1 cellular context compared by ENCODE assay signal in the genomic region with DNA sequence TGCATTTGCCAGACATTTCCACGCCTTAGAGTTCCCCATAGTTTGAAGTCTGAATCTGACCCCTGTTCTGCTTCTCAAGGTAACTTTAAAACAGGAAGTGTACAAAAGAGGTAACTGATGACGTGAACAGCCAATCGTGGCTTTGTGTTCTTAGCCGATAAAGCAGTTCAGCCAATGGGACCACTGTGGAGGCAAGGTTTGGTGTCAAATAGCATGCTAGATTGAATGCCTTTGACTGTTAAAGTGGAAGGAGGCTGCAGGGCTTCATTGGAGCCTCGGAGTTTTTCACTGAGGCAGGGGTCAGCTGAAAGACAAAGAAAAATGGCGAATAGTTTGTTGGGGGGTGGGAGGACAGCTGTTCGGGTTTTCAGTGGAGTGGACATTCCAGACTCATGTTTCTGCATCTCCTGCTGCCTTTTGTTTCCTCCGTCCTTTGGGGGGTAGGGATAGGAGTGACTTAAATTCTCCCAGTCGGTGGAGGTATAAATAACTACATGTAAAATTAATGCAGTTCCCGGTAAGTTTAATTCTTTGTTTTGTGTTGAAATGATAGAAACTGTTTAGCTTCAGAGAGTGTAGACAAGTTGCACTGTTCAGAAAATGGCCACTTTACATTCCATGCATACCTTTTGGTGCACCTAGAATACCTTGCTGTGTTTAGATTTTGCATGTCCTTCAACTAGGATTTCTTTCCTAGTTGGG.
TF ChIP-seq lines count a peak whose summit lies in the region.

No MANE protein-coding gene starts in this region.

TF ChIP-seq in HepG2, 621 proteins besides CTCF, POLR2A, EP300 and RAD21 (continued from another document and continues in another):
- TF ChIP-seq, protein P1, sequence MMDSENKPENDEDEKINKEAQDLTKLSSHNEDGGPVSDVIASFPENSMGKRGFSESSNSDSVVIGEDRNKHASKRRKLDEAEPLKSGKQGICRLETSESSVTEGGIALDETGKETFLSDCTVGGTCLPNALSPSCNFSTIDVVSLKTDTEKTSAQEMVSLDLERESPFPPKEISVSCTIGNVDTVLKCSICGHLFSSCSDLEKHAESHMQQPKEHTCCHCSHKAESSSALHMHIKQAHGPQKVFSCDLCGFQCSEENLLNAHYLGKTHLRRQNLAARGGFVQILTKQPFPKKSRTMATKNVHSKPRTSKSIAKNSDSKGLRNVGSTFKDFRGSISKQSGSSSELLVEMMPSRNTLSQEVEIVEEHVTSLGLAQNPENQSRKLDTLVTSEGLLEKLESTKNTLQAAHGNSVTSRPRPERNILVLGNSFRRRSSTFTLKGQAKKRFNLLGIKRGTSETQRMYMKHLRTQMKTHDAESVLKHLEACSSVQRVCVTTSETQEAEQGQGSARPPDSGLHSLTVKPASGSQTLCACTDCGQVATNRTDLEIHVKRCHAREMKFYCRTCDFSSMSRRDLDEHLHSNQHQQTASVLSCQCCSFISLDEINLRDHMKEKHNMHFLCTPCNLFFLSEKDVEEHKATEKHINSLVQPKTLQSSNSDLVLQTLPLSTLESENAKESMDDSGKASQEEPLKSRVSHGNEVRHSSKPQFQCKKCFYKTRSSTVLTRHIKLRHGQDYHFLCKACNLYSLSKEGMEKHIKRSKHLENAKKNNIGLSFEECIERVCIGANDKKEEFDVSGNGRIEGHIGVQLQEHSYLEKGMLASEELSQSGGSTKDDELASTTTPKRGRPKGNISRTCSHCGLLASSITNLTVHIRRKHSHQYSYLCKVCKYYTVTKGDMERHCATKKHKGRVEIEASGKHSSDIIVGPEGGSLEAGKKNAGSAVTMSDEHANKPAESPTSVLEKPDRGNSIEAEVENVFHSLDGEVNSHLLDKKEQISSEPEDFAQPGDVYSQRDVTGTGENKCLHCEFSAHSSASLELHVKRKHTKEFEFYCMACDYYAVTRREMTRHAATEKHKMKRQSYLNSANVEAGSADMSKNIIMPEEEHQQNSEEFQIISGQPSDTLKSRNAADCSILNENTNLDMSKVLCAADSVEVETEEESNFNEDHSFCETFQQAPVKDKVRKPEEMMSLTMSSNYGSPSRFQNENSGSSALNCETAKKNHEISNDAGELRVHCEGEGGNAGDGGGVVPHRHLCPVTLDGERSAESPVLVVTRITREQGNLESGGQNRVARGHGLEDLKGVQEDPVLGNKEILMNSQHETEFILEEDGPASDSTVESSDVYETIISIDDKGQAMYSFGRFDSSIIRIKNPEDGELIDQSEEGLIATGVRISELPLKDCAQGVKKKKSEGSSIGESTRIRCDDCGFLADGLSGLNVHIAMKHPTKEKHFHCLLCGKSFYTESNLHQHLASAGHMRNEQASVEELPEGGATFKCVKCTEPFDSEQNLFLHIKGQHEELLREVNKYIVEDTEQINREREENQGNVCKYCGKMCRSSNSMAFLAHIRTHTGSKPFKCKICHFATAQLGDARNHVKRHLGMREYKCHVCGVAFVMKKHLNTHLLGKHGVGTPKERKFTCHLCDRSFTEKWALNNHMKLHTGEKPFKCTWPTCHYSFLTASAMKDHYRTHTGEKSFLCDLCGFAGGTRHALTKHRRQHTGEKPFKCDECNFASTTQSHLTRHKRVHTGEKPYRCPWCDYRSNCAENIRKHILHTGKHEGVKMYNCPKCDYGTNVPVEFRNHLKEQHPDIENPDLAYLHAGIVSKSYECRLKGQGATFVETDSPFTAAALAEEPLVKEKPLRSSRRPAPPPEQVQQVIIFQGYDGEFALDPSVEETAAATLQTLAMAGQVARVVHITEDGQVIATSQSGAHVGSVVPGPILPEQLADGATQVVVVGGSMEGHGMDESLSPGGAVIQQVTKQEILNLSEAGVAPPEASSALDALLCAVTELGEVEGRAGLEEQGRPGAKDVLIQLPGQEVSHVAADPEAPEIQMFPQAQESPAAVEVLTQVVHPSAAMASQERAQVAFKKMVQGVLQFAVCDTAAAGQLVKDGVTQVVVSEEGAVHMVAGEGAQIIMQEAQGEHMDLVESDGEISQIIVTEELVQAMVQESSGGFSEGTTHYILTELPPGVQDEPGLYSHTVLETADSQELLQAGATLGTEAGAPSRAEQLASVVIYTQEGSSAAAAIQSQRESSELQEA (CRISPR knock-in tag; IDR thresholded peaks at IDR 0.05; ENCODE audit: not compliant biosample characterization) = no peak
- TF ChIP-seq ARNTL (CRISPR knock-in tag; IDR thresholded peaks at IDR 0.05) = no peak
- TF ChIP-seq ZFP36L1 (CRISPR knock-in tag; IDR thresholded peaks at IDR 0.05) = no peak
- no peak for TF ChIP-seq NR2F1 (CRISPR knock-in tag; IDR thresholded peaks at IDR 0.05)
- TF ChIP-seq ZNF260 (CRISPR knock-in tag; IDR thresholded peaks at IDR 0.05; ENCODE audit: borderline replicate concordance, low read depth) = no peak
- peak; percentile 95 for TF ChIP-seq NFYC (CRISPR knock-in tag; IDR thresholded peaks at IDR 0.05)
- TF ChIP-seq GABPB1 (CRISPR knock-in tag; IDR thresholded peaks at IDR 0.05) = peak; percentile 76
- TF ChIP-seq FLYWCH1 (CRISPR knock-in tag; IDR thresholded peaks at IDR 0.05) = no peak
- TF ChIP-seq SP4 (CRISPR knock-in tag; IDR thresholded peaks at IDR 0.05) = no peak
- TF ChIP-seq RFXANK (CRISPR knock-in tag; IDR thresholded peaks at IDR 0.05) = peak; percentile 60; the same call in 1 of the 2 replicates
- TF ChIP-seq CEBPG (CRISPR knock-in tag; IDR thresholded peaks at IDR 0.05) = 0 out of 2 replicates have a peak, but pooled peaks have one; percentile 24
- TF ChIP-seq, protein P2, sequence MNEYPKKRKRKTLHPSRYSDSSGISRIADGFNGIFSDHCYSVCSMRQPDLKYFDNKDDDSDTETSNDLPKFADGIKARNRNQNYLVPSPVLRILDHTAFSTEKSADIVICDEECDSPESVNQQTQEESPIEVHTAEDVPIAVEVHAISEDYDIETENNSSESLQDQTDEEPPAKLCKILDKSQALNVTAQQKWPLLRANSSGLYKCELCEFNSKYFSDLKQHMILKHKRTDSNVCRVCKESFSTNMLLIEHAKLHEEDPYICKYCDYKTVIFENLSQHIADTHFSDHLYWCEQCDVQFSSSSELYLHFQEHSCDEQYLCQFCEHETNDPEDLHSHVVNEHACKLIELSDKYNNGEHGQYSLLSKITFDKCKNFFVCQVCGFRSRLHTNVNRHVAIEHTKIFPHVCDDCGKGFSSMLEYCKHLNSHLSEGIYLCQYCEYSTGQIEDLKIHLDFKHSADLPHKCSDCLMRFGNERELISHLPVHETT (CRISPR knock-in tag; conservative IDR thresholded peaks at IDR 0.05) = no peak
- no peak for TF ChIP-seq SMAD3 (CRISPR knock-in tag; IDR thresholded peaks at IDR 0.05)
- TF ChIP-seq, protein P3, sequence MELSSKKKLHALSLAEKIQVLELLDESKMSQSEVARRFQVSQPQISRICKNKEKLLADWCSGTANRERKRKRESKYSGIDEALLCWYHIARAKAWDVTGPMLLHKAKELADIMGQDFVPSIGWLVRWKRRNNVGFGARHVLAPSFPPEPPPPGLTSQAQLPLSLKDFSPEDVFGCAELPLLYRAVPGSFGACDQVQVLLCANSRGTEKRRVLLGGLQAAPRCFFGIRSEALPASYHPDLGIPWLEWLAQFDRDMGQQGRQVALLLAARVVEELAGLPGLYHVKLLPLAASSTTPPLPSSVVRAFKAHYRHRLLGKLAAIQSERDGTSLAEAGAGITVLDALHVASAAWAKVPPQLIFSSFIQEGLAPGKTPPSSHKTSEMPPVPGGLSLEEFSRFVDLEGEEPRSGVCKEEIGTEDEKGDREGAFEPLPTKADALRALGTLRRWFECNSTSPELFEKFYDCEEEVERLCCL (CRISPR knock-in tag; IDR thresholded peaks at IDR 0.05; ENCODE audit: borderline replicate concordance) = no peak
- no peak for TF ChIP-seq LCORL (IDR thresholded peaks at IDR 0.05)
- no peak for TF ChIP-seq LCORL (CRISPR knock-in tag; IDR thresholded peaks at IDR 0.05)
- TF ChIP-seq, protein P4, sequence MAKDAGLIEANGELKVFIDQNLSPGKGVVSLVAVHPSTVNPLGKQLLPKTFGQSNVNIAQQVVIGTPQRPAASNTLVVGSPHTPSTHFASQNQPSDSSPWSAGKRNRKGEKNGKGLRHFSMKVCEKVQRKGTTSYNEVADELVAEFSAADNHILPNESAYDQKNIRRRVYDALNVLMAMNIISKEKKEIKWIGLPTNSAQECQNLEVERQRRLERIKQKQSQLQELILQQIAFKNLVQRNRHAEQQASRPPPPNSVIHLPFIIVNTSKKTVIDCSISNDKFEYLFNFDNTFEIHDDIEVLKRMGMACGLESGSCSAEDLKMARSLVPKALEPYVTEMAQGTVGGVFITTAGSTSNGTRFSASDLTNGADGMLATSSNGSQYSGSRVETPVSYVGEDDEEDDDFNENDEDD (CRISPR knock-in tag; IDR thresholded peaks at IDR 0.05; ENCODE audit: borderline replicate concordance) = no peak
- no peak for TF ChIP-seq SMARCE1 (IDR thresholded peaks at IDR 0.05; ENCODE audit: borderline replicate concordance)
- TF ChIP-seq, protein P5, sequence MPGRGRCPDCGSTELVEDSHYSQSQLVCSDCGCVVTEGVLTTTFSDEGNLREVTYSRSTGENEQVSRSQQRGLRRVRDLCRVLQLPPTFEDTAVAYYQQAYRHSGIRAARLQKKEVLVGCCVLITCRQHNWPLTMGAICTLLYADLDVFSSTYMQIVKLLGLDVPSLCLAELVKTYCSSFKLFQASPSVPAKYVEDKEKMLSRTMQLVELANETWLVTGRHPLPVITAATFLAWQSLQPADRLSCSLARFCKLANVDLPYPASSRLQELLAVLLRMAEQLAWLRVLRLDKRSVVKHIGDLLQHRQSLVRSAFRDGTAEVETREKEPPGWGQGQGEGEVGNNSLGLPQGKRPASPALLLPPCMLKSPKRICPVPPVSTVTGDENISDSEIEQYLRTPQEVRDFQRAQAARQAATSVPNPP (CRISPR knock-in tag; IDR thresholded peaks at IDR 0.05) = no peak
- TF ChIP-seq ZSCAN9 (CRISPR knock-in tag; IDR thresholded peaks at IDR 0.05; ENCODE audit: borderline replicate concordance) = no peak
- no peak for TF ChIP-seq HCFC1 (IDR thresholded peaks at IDR 0.05; ENCODE audit: low read depth, low read length)
- TF ChIP-seq KLF6 (CRISPR knock-in tag; IDR thresholded peaks at IDR 0.05) = no peak; the same call in 1 of the 2 replicates
- TF ChIP-seq ZNF34 (CRISPR knock-in tag; IDR thresholded peaks at IDR 0.05; ENCODE audit: borderline replicate concordance) = no peak
- TF ChIP-seq, protein P6, sequence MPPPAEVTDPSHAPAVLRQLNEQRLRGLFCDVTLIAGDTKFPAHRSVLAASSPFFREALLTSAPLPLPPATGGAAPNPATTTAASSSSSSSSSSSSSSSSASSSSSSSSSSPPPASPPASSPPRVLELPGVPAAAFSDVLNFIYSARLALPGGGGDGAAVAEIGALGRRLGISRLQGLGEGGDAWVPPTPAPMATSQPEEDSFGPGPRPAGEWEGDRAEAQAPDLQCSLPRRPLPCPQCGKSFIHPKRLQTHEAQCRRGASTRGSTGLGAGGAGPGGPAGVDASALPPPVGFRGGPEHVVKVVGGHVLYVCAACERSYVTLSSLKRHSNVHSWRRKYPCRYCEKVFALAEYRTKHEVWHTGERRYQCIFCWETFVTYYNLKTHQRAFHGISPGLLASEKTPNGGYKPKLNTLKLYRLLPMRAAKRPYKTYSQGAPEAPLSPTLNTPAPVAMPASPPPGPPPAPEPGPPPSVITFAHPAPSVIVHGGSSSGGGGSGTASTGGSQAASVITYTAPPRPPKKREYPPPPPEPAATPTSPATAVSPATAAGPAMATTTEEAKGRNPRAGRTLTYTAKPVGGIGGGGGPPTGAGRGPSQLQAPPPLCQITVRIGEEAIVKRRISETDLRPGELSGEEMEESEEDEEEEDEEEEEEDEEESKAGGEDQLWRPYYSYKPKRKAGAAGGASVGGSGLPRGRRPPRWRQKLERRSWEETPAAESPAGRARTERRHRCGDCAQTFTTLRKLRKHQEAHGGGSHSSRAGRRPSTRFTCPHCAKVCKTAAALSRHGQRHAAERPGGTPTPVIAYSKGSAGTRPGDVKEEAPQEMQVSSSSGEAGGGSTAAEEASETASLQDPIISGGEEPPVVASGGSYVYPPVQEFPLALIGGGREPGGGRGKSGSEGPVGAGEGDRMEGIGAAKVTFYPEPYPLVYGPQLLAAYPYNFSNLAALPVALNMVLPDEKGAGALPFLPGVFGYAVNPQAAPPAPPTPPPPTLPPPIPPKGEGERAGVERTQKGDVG (CRISPR knock-in tag; IDR thresholded peaks at IDR 0.05; ENCODE audit: borderline replicate concordance) = no peak
- no peak for TF ChIP-seq ZNF530 (CRISPR knock-in tag; IDR thresholded peaks at IDR 0.05; ENCODE audit: low read depth)
- TF ChIP-seq, protein P7, sequence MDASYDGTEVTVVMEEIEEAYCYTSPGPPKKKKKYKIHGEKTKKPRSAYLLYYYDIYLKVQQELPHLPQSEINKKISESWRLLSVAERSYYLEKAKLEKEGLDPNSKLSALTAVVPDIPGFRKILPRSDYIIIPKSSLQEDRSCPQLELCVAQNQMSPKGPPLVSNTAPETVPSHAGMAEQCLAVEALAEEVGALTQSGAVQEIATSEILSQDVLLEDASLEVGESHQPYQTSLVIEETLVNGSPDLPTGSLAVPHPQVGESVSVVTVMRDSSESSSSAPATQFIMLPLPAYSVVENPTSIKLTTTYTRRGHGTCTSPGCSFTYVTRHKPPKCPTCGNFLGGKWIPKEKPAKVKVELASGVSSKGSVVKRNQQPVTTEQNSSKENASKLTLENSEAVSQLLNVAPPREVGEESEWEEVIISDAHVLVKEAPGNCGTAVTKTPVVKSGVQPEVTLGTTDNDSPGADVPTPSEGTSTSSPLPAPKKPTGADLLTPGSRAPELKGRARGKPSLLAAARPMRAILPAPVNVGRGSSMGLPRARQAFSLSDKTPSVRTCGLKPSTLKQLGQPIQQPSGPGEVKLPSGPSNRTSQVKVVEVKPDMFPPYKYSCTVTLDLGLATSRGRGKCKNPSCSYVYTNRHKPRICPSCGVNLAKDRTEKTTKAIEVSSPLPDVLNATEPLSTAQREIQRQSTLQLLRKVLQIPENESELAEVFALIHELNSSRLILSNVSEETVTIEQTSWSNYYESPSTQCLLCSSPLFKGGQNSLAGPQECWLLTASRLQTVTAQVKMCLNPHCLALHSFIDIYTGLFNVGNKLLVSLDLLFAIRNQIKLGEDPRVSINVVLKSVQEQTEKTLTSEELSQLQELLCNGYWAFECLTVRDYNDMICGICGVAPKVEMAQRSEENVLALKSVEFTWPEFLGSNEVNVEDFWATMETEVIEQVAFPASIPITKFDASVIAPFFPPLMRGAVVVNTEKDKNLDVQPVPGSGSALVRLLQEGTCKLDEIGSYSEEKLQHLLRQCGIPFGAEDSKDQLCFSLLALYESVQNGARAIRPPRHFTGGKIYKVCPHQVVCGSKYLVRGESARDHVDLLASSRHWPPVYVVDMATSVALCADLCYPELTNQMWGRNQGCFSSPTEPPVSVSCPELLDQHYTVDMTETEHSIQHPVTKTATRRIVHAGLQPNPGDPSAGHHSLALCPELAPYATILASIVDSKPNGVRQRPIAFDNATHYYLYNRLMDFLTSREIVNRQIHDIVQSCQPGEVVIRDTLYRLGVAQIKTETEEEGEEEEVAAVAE (CRISPR knock-in tag; IDR thresholded peaks at IDR 0.05; ENCODE audit: borderline replicate concordance) = no peak; the same call in 1 of the 2 replicates
- TF ChIP-seq, protein P8, sequence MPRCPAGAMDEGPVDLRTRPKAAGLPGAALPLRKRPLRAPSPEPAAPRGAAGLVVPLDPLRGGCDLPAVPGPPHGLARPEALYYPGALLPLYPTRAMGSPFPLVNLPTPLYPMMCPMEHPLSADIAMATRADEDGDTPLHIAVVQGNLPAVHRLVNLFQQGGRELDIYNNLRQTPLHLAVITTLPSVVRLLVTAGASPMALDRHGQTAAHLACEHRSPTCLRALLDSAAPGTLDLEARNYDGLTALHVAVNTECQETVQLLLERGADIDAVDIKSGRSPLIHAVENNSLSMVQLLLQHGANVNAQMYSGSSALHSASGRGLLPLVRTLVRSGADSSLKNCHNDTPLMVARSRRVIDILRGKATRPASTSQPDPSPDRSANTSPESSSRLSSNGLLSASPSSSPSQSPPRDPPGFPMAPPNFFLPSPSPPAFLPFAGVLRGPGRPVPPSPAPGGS (CRISPR knock-in tag; IDR thresholded peaks at IDR 0.05) = no peak
- TF ChIP-seq GTF3A (CRISPR knock-in tag; conservative IDR thresholded peaks at IDR 0.05) = no peak
- no peak for TF ChIP-seq DPF2 (CRISPR knock-in tag; IDR thresholded peaks at IDR 0.05; ENCODE audit: borderline replicate concordance, low read depth)
- TF ChIP-seq ZNF329 (CRISPR knock-in tag; IDR thresholded peaks at IDR 0.05; ENCODE audit: low read depth) = no peak
- no peak for TF ChIP-seq JUNB (CRISPR knock-in tag; IDR thresholded peaks at IDR 0.05; ENCODE audit: borderline replicate concordance)
- no peak for TF ChIP-seq CAMTA2 (CRISPR knock-in tag; IDR thresholded peaks at IDR 0.05; ENCODE audit: borderline replicate concordance)
- no peak for TF ChIP-seq ZSCAN12 (CRISPR knock-in tag; IDR thresholded peaks at IDR 0.05)
